Comparison of ENCODE assay signal across 22 cellular contexts in genomic region chrX:43953218-43953617, GRCh38. TPM values are rescaled to one million over a fixed set of nuclear protein-coding genes. Genes with fewer than 3 reads are reported as not detected.
"Had no signal": no experiment of that assay in that cellular context is flagged by ENCODE, and none has a peak within 500 bp of the region (broad histone marks: within the 10 kb centered on the region; RNA-seq: fewer than 3 reads in every experiment).

No MANE protein-coding gene starts in this region.

- H3K4me3 ChIP-seq: breast epithelium, esophagus squamous epithelium, gastrocnemius medialis, neural progenitor cell, prostate gland, skin epidermis, tibial artery had no signal

- H3K9me3 ChIP-seq: breast epithelium, esophagus squamous epithelium, gastrocnemius medialis, prostate gland, tibial artery had no signal

- H2AFZ ChIP-seq: neural progenitor cell had no signal

- H3K4me1 ChIP-seq: breast epithelium, esophagus squamous epithelium, gastrocnemius medialis, neural progenitor cell, prostate gland had no signal

- DNase-seq: activated CD4-positive, alpha-beta T cell treated with anti-CD3 and anti-CD28 coated beads, Interleukin-2, amount 50 U/mL, for 1 hour; activated CD4-positive, CD25-positive, alpha-beta regulatory T cell treated with anti-CD3 and anti-CD28 coated beads, Interleukin-2, amount 50 U/mL, for 72 hours; activated CD8-positive, alpha-beta memory T cell treated with anti-CD3 and anti-CD28 coated beads, Interleukin-2, amount 50 U/mL, for 4 hours; activated naive CD4-positive, alpha-beta T cell treated with anti-CD3 and anti-CD28 coated beads for 36 hours; activated T-cell treated with anti-CD3 and anti-CD28 coated beads, Interleukin-2, amount 50 U/mL, for 4 hours; anterior cingulate cortex; cortex of kidney; esophagus squamous epithelium; gastrocnemius medialis; head of caudate nucleus; left ventricle myocardium superior; right cardiac atrium; stimulated activated naive CD8-positive, alpha-beta T cell treated with anti-CD3 and anti-CD28 coated beads, Interleukin-15, Interleukin-2, amounts not matched to agents 100 U/mL and 50 U/mL, for 24 hours; substantia nigra; tibial artery had no signal

- ATAC-seq: activated T-cell treated with anti-CD3 and anti-CD28 coated beads, Interleukin-2, amount 50 U/mL, for 4 hours; gastrocnemius medialis; left ventricle myocardium superior; right cardiac atrium; stimulated activated naive CD8-positive, alpha-beta T cell treated with anti-CD3 and anti-CD28 coated beads, Interleukin-15, Interleukin-2, amounts not matched to agents 100 U/mL and 50 U/mL, for 24 hours had no signal

- H3K27me3 ChIP-seq: esophagus squamous epithelium, gastrocnemius medialis, neural progenitor cell, tibial artery had no signal

- H3K27ac ChIP-seq: breast epithelium, esophagus squamous epithelium, gastrocnemius medialis, neural progenitor cell, prostate gland, skin epidermis, tibial artery, VCaP had no signal

- H3K36me3 ChIP-seq: breast epithelium, esophagus squamous epithelium, gastrocnemius medialis, neural progenitor cell, prostate gland, tibial artery had no signal

- H3K9ac ChIP-seq: neural progenitor cell had no signal

- H3K4me2 ChIP-seq: neural progenitor cell had no signal

RNA-seq across cellular contexts. Expression of gene NDP, which starts 20.0 kb away (rescaled TPM):
- total RNA-seq: activated naive CD4-positive, alpha-beta T cell treated with anti-CD3 and anti-CD28 coated beads for 36 hours; activated T-cell treated with anti-CD3 and anti-CD28 coated beads, Interleukin-2, amount 50 U/mL, for 4 hours; esophagus squamous epithelium; gastrocnemius medialis; kidney epithelial cell; left ventricle myocardium superior; mononuclear cell had no signal
- polyA plus RNA-seq: right cardiac atrium had no signal
